ENCODE assay signal across 8 cellular contexts in genomic region chr15:82647835-82648256, GRCh38. TPM values are rescaled to one million over a fixed set of nuclear protein-coding genes. Genes with fewer than 3 reads are reported as not detected.
DNase-seq lines count a peak whose midpoint lies in the region; ATAC-seq, FAIRE-seq and TF ChIP-seq lines count a peak whose summit lies in the region.

No MANE protein-coding gene starts in this region.

- H3K9me3 ChIP-seq in SJSA1 (replicated peaks) (peaks cover 8% of the 10 kb centered on the region), Caco-2 (no peaks in the 10 kb centered on the region)

- TF ChIP-seq POLR2A in GM12891 (IDR thresholded peaks at IDR 0.05; ENCODE audit: low read depth, low read length): no peak

- H3K27ac Mint-ChIP-seq in mesothelial cell of epicardium (no peak overlapping the region), Caco-2 (ENCODE audit: unreplicated experiment) (no peak overlapping the region)
- H3K27ac Mint-ChIP-seq in stimulated activated effector memory CD8-positive, alpha-beta T cell treated with anti-CD3 and anti-CD28 coated beads, Interleukin-12 subunit alpha, Interleukin-12 subunit beta, amount 100 ng/mL, for 72 hours: no peak overlapping the region

- H3K36me3 Mint-ChIP-seq in mesothelial cell of epicardium (no peaks in the 10 kb centered on the region), Caco-2 (ENCODE audit: insufficient read depth, unreplicated experiment) (no peaks in the 10 kb centered on the region)
- no peaks in the 10 kb centered on the region for H3K36me3 Mint-ChIP-seq in stimulated activated effector memory CD8-positive, alpha-beta T cell treated with anti-CD3 and anti-CD28 coated beads, Interleukin-12 subunit alpha, Interleukin-12 subunit beta, amount 100 ng/mL, for 72 hours

- no peak for FAIRE-seq in GM12891 (lab: Jason Lieb, UNC)

- H3K27me3 ChIP-seq in SJSA1 (replicated peaks) (peaks cover 24% of the 10 kb centered on the region), Caco-2 (replicated peaks; ENCODE audit: control insufficient read depth, insufficient read depth, low read length) (no peaks in the 10 kb centered on the region)

- H3K36me3 ChIP-seq in SJSA1: no peaks in the 10 kb centered on the region
- H3K36me3 ChIP-seq in Caco-2 (ENCODE audit: control insufficient read depth, insufficient read depth, low read length): no peaks in the 10 kb centered on the region

- H3K4me1 ChIP-seq in SJSA1 (replicated peaks) (peaks cover 15% of the 10 kb centered on the region), Caco-2 (no peaks in the 10 kb centered on the region)

- ATAC-seq in stimulated activated effector memory CD8-positive, alpha-beta T cell treated with anti-CD3 and anti-CD28 coated beads, Interleukin-12 subunit alpha, Interleukin-12 subunit beta, amount 100 ng/mL, for 72 hours: peak; percentile 75

- H3K4me1 Mint-ChIP-seq in mesothelial cell of epicardium: peaks cover 8% of the 10 kb centered on the region
- H3K4me1 Mint-ChIP-seq in stimulated activated effector memory CD8-positive, alpha-beta T cell treated with anti-CD3 and anti-CD28 coated beads, Interleukin-12 subunit alpha, Interleukin-12 subunit beta, amount 100 ng/mL, for 72 hours: no peaks in the 10 kb centered on the region
- no peaks in the 10 kb centered on the region for H3K4me1 Mint-ChIP-seq in Caco-2 (ENCODE audit: low read depth, unreplicated experiment)

- POLR2A ChIA-PET in Caco-2 (lab: Charles Lee): no interaction called here

- H3K27me3 Mint-ChIP-seq in mesothelial cell of epicardium (ENCODE audit: low read depth): peaks cover 91% of the 10 kb centered on the region
- peaks cover 10% of the 10 kb centered on the region for H3K27me3 Mint-ChIP-seq in Caco-2 (ENCODE audit: insufficient read depth, unreplicated experiment)

- H3K9me3 Mint-ChIP-seq in mesothelial cell of epicardium (no peaks in the 10 kb centered on the region), Caco-2 (ENCODE audit: unreplicated experiment) (no peaks in the 10 kb centered on the region)
- no peaks in the 10 kb centered on the region for H3K9me3 Mint-ChIP-seq in stimulated activated effector memory CD8-positive, alpha-beta T cell treated with anti-CD3 and anti-CD28 coated beads, Interleukin-12 subunit alpha, Interleukin-12 subunit beta, amount 100 ng/mL, for 72 hours

- CTCF ChIA-PET in Caco-2 (lab: Charles Lee): no interaction called here

- peak overlapping the region; percentile 53 for H3K4me3 Mint-ChIP-seq in mesothelial cell of epicardium
- peak overlapping the region; percentile 45 for H3K4me3 Mint-ChIP-seq in stimulated activated effector memory CD8-positive, alpha-beta T cell treated with anti-CD3 and anti-CD28 coated beads, Interleukin-12 subunit alpha, Interleukin-12 subunit beta, amount 100 ng/mL, for 72 hours
- H3K4me3 Mint-ChIP-seq in Caco-2 (ENCODE audit: unreplicated experiment): no peak overlapping the region

- intact Hi-C loops in Caco-2 (cut with micrococcal nuclease; ENCODE audit: unreplicated experiment): no loop called here

- BruUV-seq in Caco-2 (replicated peaks; lab: Mats Ljungman, UMichigan): no TSS peak

- DNase-seq in GM12891 (ENCODE audit: insufficient read length, low spot score): peak; percentile 38
- DNase-seq in SJSA1 (ENCODE audit: low read depth in 1 of 2, low spot score in 2 of 2): no peak
- DNase-seq in caudate nucleus (lab: John Stamatoyannopoulos, UW): peak in 3 of 61 donors; percentile 51 to 64 (median 56)
- no peak for DNase-seq in mesothelial cell of epicardium (ENCODE audit: low spot score in 2 of 2, unreplicated experiment in 2 of 2)
- peak; percentile 16 to 57 for DNase-seq in stimulated activated effector memory CD8-positive, alpha-beta T cell treated with anti-CD3 and anti-CD28 coated beads, Interleukin-12 subunit alpha, Interleukin-12 subunit beta, amount 100 ng/mL, for 72 hours (ENCODE audit: low spot score in 2 of 2)
- DNase-seq in Caco-2: no peak
- no peak for DNase-seq in DMS153 treated with DMSO at 0.1 percent for 48 hours (lab: John Stamatoyannopoulos, UW; ENCODE audit: unreplicated experiment)
- no peak for DNase-seq in NCI-H446 treated with DMSO at 0.1 percent for 48 hours (lab: John Stamatoyannopoulos, UW)

- TF ChIP-seq CTCF in mesothelial cell of epicardium (IDR thresholded peaks at IDR 0.05; ENCODE audit: unreplicated experiment) (no peak), Caco-2 (IDR thresholded peaks at IDR 0.05; ENCODE audit: insufficient read depth in 1 of 2, low read depth in 1 of 2, low read length in 1 of 2, severe bottlenecking in 1 of 2, unreplicated experiment in 1 of 2) (no peak)

- H3K27ac ChIP-seq in SJSA1: no peak overlapping the region
- peak overlapping the region; percentile 83 for H3K27ac ChIP-seq in caudate nucleus (ENCODE audit: low read depth, low read length)

- H3K4me3 ChIP-seq in SJSA1 (peak overlapping the region; percentile 43), Caco-2 (ENCODE audit: low read depth, low read length) (no peak overlapping the region)

TF ChIP-seq in GM12891, 5 proteins besides CTCF, POLR2A, EP300 and RAD21:
- TF ChIP-seq PAX5 (IDR thresholded peaks at IDR 0.05; ENCODE audit: insufficient read depth, low read length, severe bottlenecking): no peak
- no peak for TF ChIP-seq TAF1 (IDR thresholded peaks at IDR 0.05; ENCODE audit: low read depth, low read length)
- no peak for TF ChIP-seq POU2F2 (IDR thresholded peaks at IDR 0.05; ENCODE audit: low read depth, low read length)
- TF ChIP-seq POLR2AphosphoS5 (IDR thresholded peaks at IDR 0.05; ENCODE audit: low read depth, low read length): no peak
- no peak for TF ChIP-seq SPI1 (IDR thresholded peaks at IDR 0.05; ENCODE audit: low read depth, low read length)

RNA-seq across cellular contexts. Expression of gene CPEB1, which starts 0.7 kb away (rescaled TPM):
- polyA plus RNA-seq in GM12891 (2012; ENCODE audit: low read depth, missing spikeins): 0.40 TPM
- total RNA-seq in SJSA1 (2014; rRNA removed; shearing (Covaris generic)): 0.37 TPM in 1 of 2 replicates, not detected in the other
- 0.40 to 0.69 TPM (median 0.63 TPM) in 3 replicates for total RNA-seq in mesothelial cell of epicardium
- 0.82 and 1.6 TPM in 2 replicates for total RNA-seq in Caco-2 (2022)

Comparison
In these comparisons a context has a peak if more than half of its experiments do, and no peak if none do; other contexts are left out.
1. DNase-seq: peak in GM12891 (single experiment) and stimulated activated effector memory CD8-positive, alpha-beta T cell treated with anti-CD3 and anti-CD28 coated beads, Interleukin-12 subunit alpha, Interleukin-12 subunit beta, amount 100 ng/mL, for 72 hours (2 of 2); none in SJSA1 (0 of 2), mesothelial cell of epicardium (0 of 2), Caco-2 (0 of 2), DMS153 treated with DMSO at 0.1 percent for 48 hours (single experiment) and NCI-H446 treated with DMSO at 0.1 percent for 48 hours (single experiment).